In genomic region chr2:86648696-86649095, GRCh38 we compare ENCODE assay signal across 21 cellular contexts.
"Had no signal": no experiment of that assay in that cellular context is flagged by ENCODE, and none has a peak within 500 bp of the region (broad histone marks: within the 10 kb centered on the region; RNA-seq: fewer than 3 reads in every experiment).

No MANE protein-coding gene starts in this region.

- H3K27ac Mint-ChIP-seq: activated T-helper 2 cell treated with anti-CD3 and anti-CD28 coated beads, Interferon-gamma antibody, Interleukin-2, Interleukin-4, amounts not matched to agents 10 μg/mL and 5 μg/mL and 100 μg/mL, durations not matched to agents 14 hours and 24 hours and 36 hours; endodermal cell; stimulated activated naive CD8-positive, alpha-beta T cell treated with anti-CD3 and anti-CD28 coated beads, Interleukin-15, Interleukin-2, amounts not matched to agents 100 ng/mL and 50 ng/mL, for 24 hours; T-helper 17 cell had no signal

- ATAC-seq: left cardiac atrium, T-helper 17 cell had no signal

- H3K4me1 Mint-ChIP-seq: endodermal cell, neural crest cell, T-helper 17 cell had no signal

- H3K27ac ChIP-seq: brain microvascular endothelial cell, ovary, testis had no signal

- H3K27me3 ChIP-seq: brain microvascular endothelial cell, ovary, testis had no signal

- DNase-seq: activated CD4-positive, alpha-beta T cell treated with anti-CD3 and anti-CD28 coated beads, Interleukin-2, amount 50 U/mL, for 1 hour; activated CD4-positive, CD25-positive, alpha-beta regulatory T cell; activated naive CD4-positive, alpha-beta T cell treated with anti-CD3 and anti-CD28 coated beads, Interleukin-2, amount 50 U/mL, for 16 hours; activated T-cell treated with anti-CD3 and anti-CD28 coated beads for 4 hours; amygdala; brain microvascular endothelial cell; dermis blood vessel endothelial cell; endodermal cell; erythroblast; hypothalamus; left cardiac atrium; mammary epithelial cell; ovary; stimulated activated CD4-positive, alpha-beta T cell treated with anti-CD3 and anti-CD28 coated beads, Interleukin-15, amount 100 ng/mL, for 24 hours; stimulated activated CD4-positive, alpha-beta T cell treated with anti-CD3 and anti-CD28 coated beads, Interleukin-4, amount 100 ng/mL, for 24 hours; T-helper 17 cell; testis had no signal

- H3K4me1 ChIP-seq: testis had no signal

- H3K36me3 ChIP-seq: brain microvascular endothelial cell, ovary had no signal

- H3K27me3 Mint-ChIP-seq: stimulated activated naive CD8-positive, alpha-beta T cell treated with anti-CD3 and anti-CD28 coated beads, Interleukin-15, Interleukin-2, amounts not matched to agents 100 ng/mL and 50 ng/mL, for 24 hours; T-helper 17 cell had no signal

- H3K9me3 ChIP-seq: ovary, testis had no signal

- H3K4me3 Mint-ChIP-seq: endodermal cell; neural crest cell; stimulated activated naive CD8-positive, alpha-beta T cell treated with anti-CD3 and anti-CD28 coated beads, Interleukin-15, Interleukin-2, amounts not matched to agents 100 ng/mL and 50 ng/mL, for 24 hours; T-helper 17 cell had no signal

- H3K4me3 ChIP-seq: mucosa of descending colon, ovary, testis had no signal
